In genomic region chr2:191758420-191759199, GRCh38 we compare ENCODE assay signal across 8 cellular contexts.
A peak's percentile ranks its signal among the peaks of the same experiment; 100 is the strongest.
DNase-seq lines count a peak whose midpoint lies in the region; ATAC-seq and TF ChIP-seq lines count a peak whose summit lies in the region.

No MANE protein-coding gene starts in this region.

- H3K4me2 ChIP-seq in neuronal stem cell (ENCODE audit: insufficient read depth, low read length, poor library complexity, severe bottlenecking) = no peak overlapping the region

- no peak overlapping the region for H2BK120ac ChIP-seq in neuronal stem cell (ENCODE audit: low read depth, low read length)

- no peak overlapping the region for H2BK12ac ChIP-seq in neuronal stem cell (ENCODE audit: low read length)

- no peaks in the 10 kb centered on the region for H3K79me1 ChIP-seq in neuronal stem cell (ENCODE audit: low read depth, low read length)

- H4K8ac ChIP-seq in neuronal stem cell (ENCODE audit: low read depth, low read length) = no peak overlapping the region

- ATAC-seq in CD4-positive, CD25-positive, alpha-beta regulatory T cell (ENCODE audit: low read depth in 2 of 2) = peak; percentile 93 to 97
- peak; percentile 100 for ATAC-seq in HG03108 (IDR thresholded peaks at IDR 0.05; ENCODE audit: unreplicated experiment)

- peak overlapping the region in 1 of 4 donors; percentile 26 for H3K4me3 Mint-ChIP-seq in CD4-positive, CD25-positive, alpha-beta regulatory T cell

- H3K4me3 ChIP-seq in CD4-positive, CD25-positive, alpha-beta regulatory T cell (ENCODE audit: low read depth, low read length) = peak overlapping the region; percentile 22
- H3K4me3 ChIP-seq in epithelial cell of proximal tubule (ENCODE audit: low read depth, low read length) (peak overlapping the region; percentile 47), neuronal stem cell (ENCODE audit: low read length in 2 of 2) (no peak overlapping the region), coronary artery (no peak overlapping the region)

- peaks cover 0 to 2% (median 0%) of the 10 kb centered on the region in 7 donors for H3K9me3 Mint-ChIP-seq in CD4-positive, CD25-positive, alpha-beta regulatory T cell

- no peak overlapping the region for H4K91ac ChIP-seq in neuronal stem cell (ENCODE audit: low read depth, low read length, poor library complexity)

- H3K27ac ChIP-seq in CD4-positive, CD25-positive, alpha-beta regulatory T cell (ENCODE audit: insufficient read depth, low read length, poor library complexity, severe bottlenecking) = no peak overlapping the region
- H3K27ac ChIP-seq in neuronal stem cell (replicated peaks; ENCODE audit: low read length) = no peak overlapping the region
- no peak overlapping the region for H3K27ac ChIP-seq in coronary artery

- H3K4me1 Mint-ChIP-seq in CD4-positive, CD25-positive, alpha-beta regulatory T cell = peaks cover 0 to 5% (median 2%) of the 10 kb centered on the region in 4 donors

- no peak overlapping the region for H2AK5ac ChIP-seq in neuronal stem cell (ENCODE audit: low read depth, low read length)

- no peak overlapping the region for H2BK5ac ChIP-seq in neuronal stem cell (ENCODE audit: low read length)

- H3K36me3 Mint-ChIP-seq in CD4-positive, CD25-positive, alpha-beta regulatory T cell = no peaks in the 10 kb centered on the region

- H3K27me3 ChIP-seq in CD4-positive, CD25-positive, alpha-beta regulatory T cell (ENCODE audit: control insufficient read depth, insufficient read depth, low read length) = peaks cover 7% of the 10 kb centered on the region
- H3K27me3 ChIP-seq in neuronal stem cell (ENCODE audit: control insufficient read depth in 3 of 3, insufficient read depth in 3 of 3, low read depth in 1 of 3, low read length in 3 of 3) = peaks cover 0 to 3% (median 0%) of the 10 kb centered on the region in 3 experiments

- peak; percentile 18 to 65 (median 44) for DNase-seq in CD4-positive, CD25-positive, alpha-beta regulatory T cell
- DNase-seq in GM19238 (ENCODE audit: insufficient read length, low spot score) (peak; percentile 65), NCI-H82 (lab: John Stamatoyannopoulos, UW) (peak; percentile 72), epithelial cell of proximal tubule (ENCODE audit: low read depth) (peak; percentile 53), neuronal stem cell (ENCODE audit: low spot score) (peak; percentile 9), coronary artery (ENCODE audit: low spot score) (no peak)
- DNase-seq in activated CD4-positive, alpha-beta T cell treated with anti-CD3 and anti-CD28 coated beads, Interleukin-2, amount 50 U/mL, for 48 hours = peak; percentile 47 to 61

- H3K23ac ChIP-seq in neuronal stem cell (ENCODE audit: low read depth, low read length, poor library complexity) = no peak overlapping the region

- peaks cover 7% of the 10 kb centered on the region for H3K4me1 ChIP-seq in CD4-positive, CD25-positive, alpha-beta regulatory T cell (ENCODE audit: control insufficient read depth, insufficient read depth, low read length, poor library complexity, severe bottlenecking)
- H3K4me1 ChIP-seq in neuronal stem cell (ENCODE audit: control insufficient read depth in 2 of 2, insufficient read depth in 1 of 2, low read depth in 1 of 2, low read length in 2 of 2) = no peaks in the 10 kb centered on the region

- H3K36me3 ChIP-seq in CD4-positive, CD25-positive, alpha-beta regulatory T cell (ENCODE audit: control insufficient read depth, insufficient read depth, low read length) = no peaks in the 10 kb centered on the region
- no peaks in the 10 kb centered on the region for H3K36me3 ChIP-seq in neuronal stem cell (replicated peaks in 1 of 2; ENCODE audit: control insufficient read depth in 2 of 2, insufficient read depth in 2 of 2, low read length in 2 of 2)

- peaks cover 17% of the 10 kb centered on the region for H3K27me3 Mint-ChIP-seq in CD4-positive, CD25-positive, alpha-beta regulatory T cell

- peak overlapping the region; percentile 63 for H2AFZ ChIP-seq in neuronal stem cell (ENCODE audit: low read length)

- no peak overlapping the region for H3K14ac ChIP-seq in neuronal stem cell (ENCODE audit: low read length)

- no CpG with 5 or more reads among the region's 13 CpGs for WGBS in neuronal stem cell (ENCODE audit: extremely low coverage in 2 of 2, insufficient read length in 2 of 2, insufficient replicate concordance in 1 of 2), 2 donors

- H3K18ac ChIP-seq in neuronal stem cell (ENCODE audit: low read length) = no peak overlapping the region

- H3K4ac ChIP-seq in neuronal stem cell (ENCODE audit: low read length) = no peak overlapping the region

- H3K27ac Mint-ChIP-seq in CD4-positive, CD25-positive, alpha-beta regulatory T cell = no peak overlapping the region

- H3K9ac ChIP-seq in neuronal stem cell (ENCODE audit: low read depth, low read length, poor library complexity) = no peak overlapping the region

- no peak overlapping the region for H2BK15ac ChIP-seq in neuronal stem cell (ENCODE audit: low read length)

- H3K9me3 ChIP-seq in CD4-positive, CD25-positive, alpha-beta regulatory T cell (ENCODE audit: control insufficient read depth in 2 of 2, low read length in 2 of 2) = no peaks in the 10 kb centered on the region
- H3K9me3 ChIP-seq in neuronal stem cell (replicated peaks in 1 of 2; ENCODE audit: control insufficient read depth in 2 of 2, insufficient read depth in 1 of 2, low read depth in 1 of 2, low read length in 2 of 2) = no peaks in the 10 kb centered on the region

- peak; percentile 81 for TF ChIP-seq CTCF in epithelial cell of proximal tubule (conservative IDR thresholded peaks at IDR 0.05; ENCODE audit: low read depth, low read length)
- no peak for TF ChIP-seq CTCF in coronary artery (IDR thresholded peaks at IDR 0.05)

Comparison
In these comparisons a context has a peak if more than half of its experiments do, and no peak if none do; other contexts are left out.
1. H3K4me3 ChIP-seq: peak in CD4-positive, CD25-positive, alpha-beta regulatory T cell (single experiment) and epithelial cell of proximal tubule (single experiment); none in neuronal stem cell (0 of 2) and coronary artery (single experiment).